ENCODE assay signal across 8 cellular contexts in the genomic region with DNA sequence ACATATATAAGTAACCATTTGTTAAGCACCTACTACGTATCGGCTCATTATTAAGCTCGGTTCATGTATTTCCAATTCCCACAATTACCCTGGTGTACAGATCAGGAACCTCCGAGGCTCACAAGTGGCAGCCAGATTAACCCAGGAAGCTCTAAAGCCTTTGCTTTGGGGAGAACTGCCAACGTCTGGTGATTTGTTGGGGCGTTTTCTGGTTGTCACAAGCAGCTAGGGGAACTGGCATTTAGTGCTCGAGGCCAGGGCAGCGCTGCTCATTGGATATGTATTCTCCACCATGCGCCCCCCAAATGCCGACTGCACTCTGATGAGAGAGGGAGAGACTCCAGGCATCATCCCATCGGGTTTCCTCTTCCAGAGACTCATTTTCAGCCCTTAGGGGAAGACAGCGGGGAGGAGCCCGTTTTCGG. TPM values are rescaled to one million over a fixed set of nuclear protein-coding genes. Genes with fewer than 3 reads are reported as not detected.
DNase-seq lines count a peak whose midpoint lies in the region; ATAC-seq, FAIRE-seq and TF ChIP-seq lines count a peak whose summit lies in the region.

No MANE protein-coding gene starts in this region.

- DNase-seq in NCI-H748 (lab: John Stamatoyannopoulos, UW; ENCODE audit: unreplicated experiment) (peak; percentile 69), adrenal gland (peak in 6 of 7 donors; percentile 51 to 79 (median 63)), heart left ventricle (no peak), pons (ENCODE audit: low spot score) (peak; percentile 66), GM12892 (ENCODE audit: insufficient read length) (no peak)

- H3K27me3 ChIP-seq in adrenal gland (no peaks in the 10 kb centered on the region), heart left ventricle (no peaks in the 10 kb centered on the region)

- H3K27ac ChIP-seq in C4-2B = peak overlapping the region; percentile 86
- H3K27ac ChIP-seq in adrenal gland = peak overlapping the region; percentile 62 to 98 (median 91)
- peak overlapping the region; percentile 51 to 96 (median 90) for H3K27ac ChIP-seq in heart left ventricle

- intact Hi-C loops in adrenal gland (cut with DNase I) (no loop called here), heart left ventricle (cut with DNase I) (loop anchor here in 2 of 10 donors (1.0 to 2.0 kb wide), 2 partner anchors 24 kb away; a partner anchor contains a TSS)

- H3K36me3 ChIP-seq in adrenal gland (replicated peaks in 1 of 2) (no peaks in the 10 kb centered on the region), heart left ventricle (peaks cover 0 to 14% (median 9%) of the 10 kb centered on the region in 9 donors)

- H3K9me3 ChIP-seq in adrenal gland (replicated peaks in 1 of 3) = no peaks in the 10 kb centered on the region
- H3K9me3 ChIP-seq in heart left ventricle = no peaks in the 10 kb centered on the region

- H3K4me3 ChIP-seq in adrenal gland (peak overlapping the region; percentile 4 to 89 (median 50)), heart left ventricle (peak overlapping the region; percentile 63 to 97 (median 89))

- ATAC-seq in GM19023 (IDR thresholded peaks at IDR 0.05; ENCODE audit: unreplicated experiment) (peak; percentile 32), HG03095 (IDR thresholded peaks at IDR 0.05; ENCODE audit: unreplicated experiment) (peak; percentile 32), heart left ventricle (peak in 3 of 4 donors; percentile 9 to 33 (median 30))

- no peak for TF ChIP-seq POLR2A in adrenal gland (IDR thresholded peaks at IDR 0.05)
- TF ChIP-seq POLR2A in heart left ventricle (IDR thresholded peaks at IDR 0.05) = no peak
- no peak for TF ChIP-seq POLR2A in GM12892 (IDR thresholded peaks at IDR 0.05; ENCODE audit: low read depth, low read length)

- peaks cover 0 to 15% of the 10 kb centered on the region in 2 donors for H3K4me1 ChIP-seq in adrenal gland (replicated peaks in 1 of 2)
- H3K4me1 ChIP-seq in heart left ventricle = peaks cover 0 to 19% (median 9%) of the 10 kb centered on the region in 12 donors

- FAIRE-seq in GM12892 (lab: Jason Lieb, UNC) = no peak

- TF ChIP-seq CTCF in C4-2B (conservative IDR thresholded peaks at IDR 0.05) = no peak
- TF ChIP-seq CTCF in adrenal gland (IDR thresholded peaks at IDR 0.05) = peak in 4 of 6 experiments; percentile 22 to 51 (median 40)
- TF ChIP-seq CTCF in heart left ventricle (IDR thresholded peaks at IDR 0.05) = peak in 1 of 12 donors; percentile 26

- WGBS in adrenal gland, 4 donors = 0 to 1% (median 1%) methylated on average over 6 to 14 of the region's 14 CpGs
- 0 to 1% (median 1%) methylated on average over 12 to 14 of the region's 14 CpGs for WGBS in heart left ventricle, 4 donors

RNA-seq across cellular contexts. Expression of a gene that starts 0.5 kb away (rescaled TPM):
- 1 to 10 TPM; 3.4 to 9.2 (median 5.5) TPM for total RNA-seq in adrenal gland
- polyA plus RNA-seq in adrenal gland = 10 to 100 TPM in 2 of 3 donors, 1 to 10 TPM in 1; 4.9 to 17.5 (median 10.1) TPM
- 1 to 10 TPM; 3.8 to 5.6 (median 4.4) TPM for total RNA-seq in heart left ventricle
- polyA plus RNA-seq in heart left ventricle = 1 to 10 TPM; 3.2 to 3.6 TPM
- 10.2 TPM for polyA plus RNA-seq in GM12892 (2012; ENCODE audit: missing spikeins)

RNA-seq across cellular contexts. Expression of a gene that starts 23.9 kb away (rescaled TPM):
- total RNA-seq in adrenal gland (10 to 100 TPM; 23.3 to 37.8 (median 34.3) TPM), heart left ventricle (10 to 100 TPM; 18.8 to 37.5 (median 32.7) TPM)
- polyA plus RNA-seq in adrenal gland (10 to 100 TPM; 12.5 to 30.5 (median 12.5) TPM), heart left ventricle (10 to 100 TPM in 1 of 2 donors, 1 to 10 TPM in 1; 7.9 to 27.4 TPM)
- polyA plus RNA-seq in GM12892 (2012; ENCODE audit: missing spikeins) = 16.1 TPM

Comparison
In these comparisons a context has a peak if more than half of its experiments do, and no peak if none do; other contexts are left out.
1. DNase-seq: peak in NCI-H748 (single experiment), adrenal gland (6 of 7) and pons (single experiment); none in heart left ventricle (0 of 5) and GM12892 (single experiment).
2. Peak in every context shown above with its lines, with median percentiles within 50 percentile points of each other: H3K27ac ChIP-seq and ATAC-seq.